1 cellular context compared by ENCODE assay signal in genomic region chr14:75615200-75615599, GRCh38.
A peak's percentile ranks its signal among the peaks of the same experiment; 100 is the strongest.
TF ChIP-seq lines count a peak whose summit lies in the region.

No MANE protein-coding gene starts in this region.

TF ChIP-seq in K562, 482 proteins besides CTCF, POLR2A, EP300 and RAD21:
- TF ChIP-seq SPI1 (IDR thresholded peaks at IDR 0.05; ENCODE audit: borderline replicate concordance, low read depth, low read length) (peak; percentile 49; the same call in 1 of the 2 replicates), SP1 (CRISPR knock-in tag; IDR thresholded peaks at IDR 0.05) (no peak), GABPB2 (CRISPR knock-in tag; conservative IDR thresholded peaks at IDR 0.05) (no peak), SMAD4 (CRISPR knock-in tag; conservative IDR thresholded peaks at IDR 0.05) (no peak)
